Comparison of ENCODE assay signal across 14 cellular contexts in the genomic region with DNA sequence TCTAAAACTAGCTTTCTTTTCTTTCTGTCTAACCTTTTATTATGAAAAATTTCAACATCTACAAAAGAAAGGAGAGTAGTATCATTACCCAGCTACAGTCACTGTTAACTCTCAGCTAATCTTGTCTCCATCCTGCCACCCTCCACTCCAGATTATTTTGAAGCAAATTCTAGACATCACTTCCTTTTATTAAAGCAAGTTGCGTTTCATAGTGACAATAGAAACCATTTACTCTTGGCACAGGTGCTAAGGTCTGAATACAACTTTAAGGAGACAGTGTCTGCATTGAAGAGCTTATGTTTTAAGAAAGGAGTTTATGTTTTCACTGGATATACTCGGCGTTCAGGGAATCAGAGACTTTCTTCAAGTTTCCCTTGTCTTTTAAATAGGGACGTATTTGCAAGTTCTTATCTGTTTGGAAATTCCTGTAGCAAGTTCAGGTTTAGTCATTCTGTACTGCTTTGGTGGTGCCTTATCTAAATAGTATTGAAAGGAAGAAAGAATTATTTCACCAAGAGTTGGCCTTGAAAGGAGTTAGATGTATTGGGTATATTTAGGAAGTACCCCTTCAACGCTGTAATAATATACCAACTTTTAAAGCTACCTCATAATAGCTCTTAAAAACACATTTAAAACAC. TPM values are rescaled to one million over a fixed set of nuclear protein-coding genes. Genes with fewer than 3 reads are reported as not detected.
A peak's percentile ranks its signal among the peaks of the same experiment; 100 is the strongest.
DNase-seq lines count a peak whose midpoint lies in the region; ATAC-seq and TF ChIP-seq lines count a peak whose summit lies in the region.
"Had no signal": no experiment of that assay in that cellular context is flagged by ENCODE, and none has a peak within 500 bp of the region (broad histone marks: within the 10 kb centered on the region; RNA-seq: fewer than 3 reads in every experiment).

No MANE protein-coding gene starts in this region.

- H3K36me3 Mint-ChIP-seq in nephron progenitor cell (ENCODE audit: low read depth): peaks cover 20% of the 10 kb centered on the region
- H3K36me3 Mint-ChIP-seq: stimulated activated effector memory CD8-positive, alpha-beta T cell treated with anti-CD3 and anti-CD28 coated beads, Interleukin-12 subunit alpha, Interleukin-12 subunit beta, amount 100 ng/mL, for 72 hours had no signal

- no peak for DNase-seq in Panc1 (ENCODE audit: low read depth, low spot score)
- DNase-seq in epithelial cell of esophagus (ENCODE audit: low read depth): peak; percentile 32
- DNase-seq in nephron progenitor cell: no peak
- no peak for DNase-seq in cerebellar nuclear complex (lab: John Stamatoyannopoulos, UW)
- DNase-seq in AML-193 (lab: John Stamatoyannopoulos, UW): no peak
- DNase-seq in DMS79 treated with DMSO at 0.1 percent for 48 hours (lab: John Stamatoyannopoulos, UW): no peak
- DNase-seq in NCI-H2227 (lab: John Stamatoyannopoulos, UW; ENCODE audit: unreplicated experiment): no peak
- DNase-seq: activated CD4-positive, alpha-beta T cell treated with anti-CD3 and anti-CD28 coated beads for 36 hours; activated effector memory CD4-positive, alpha-beta T cell treated with Interleukin-2 at 50 U/mL for 16 hours; head of caudate nucleus; stimulated activated CD4-positive, alpha-beta T cell treated with anti-CD3 and anti-CD28 coated beads, Interleukin-15, amount 100 ng/mL, for 24 hours had no signal

- no peak for ATAC-seq in Panc1
- ATAC-seq: activated CD4-positive, alpha-beta T cell treated with anti-CD3 and anti-CD28 coated beads for 36 hours; stimulated activated effector memory CD8-positive, alpha-beta T cell treated with anti-CD3 and anti-CD28 coated beads, Interleukin-12 subunit alpha, Interleukin-12 subunit beta, amount 100 ng/mL, for 72 hours had no signal

- CTCF ChIA-PET in Panc1 (lab: Charles Lee): no interaction called here

- H3K9me3 Mint-ChIP-seq in nephron progenitor cell: peaks cover 7% of the 10 kb centered on the region
- H3K9me3 Mint-ChIP-seq: stimulated activated effector memory CD8-positive, alpha-beta T cell treated with anti-CD3 and anti-CD28 coated beads, Interleukin-12 subunit alpha, Interleukin-12 subunit beta, amount 100 ng/mL, for 72 hours had no signal

- peaks cover 56% of the 10 kb centered on the region for H3K4me1 ChIP-seq in ES-I3 (ENCODE audit: insufficient read depth, low read length)
- peaks cover 41% of the 10 kb centered on the region for H3K4me1 ChIP-seq in Panc1 (ENCODE audit: control insufficient read depth, insufficient read depth, low read length)

- H3K27ac ChIP-seq in Panc1 (ENCODE audit: low read length): peak overlapping the region; percentile 61; the same call in 1 of the 2 replicates

- POLR2A ChIA-PET in Panc1 (lab: Charles Lee): no interaction called here

- peaks cover 57% of the 10 kb centered on the region for H3K4me1 Mint-ChIP-seq in nephron progenitor cell
- H3K4me1 Mint-ChIP-seq: B cell; stimulated activated effector memory CD8-positive, alpha-beta T cell treated with anti-CD3 and anti-CD28 coated beads, Interleukin-12 subunit alpha, Interleukin-12 subunit beta, amount 100 ng/mL, for 72 hours had no signal

- no peak for TF ChIP-seq CTCF in Panc1 (IDR thresholded peaks at IDR 0.05)
- no peak for TF ChIP-seq CTCF in epithelial cell of esophagus (IDR thresholded peaks at IDR 0.05; ENCODE audit: insufficient read depth, low read depth, low read length, missing control alignments)
- TF ChIP-seq CTCF in nephron progenitor cell (IDR thresholded peaks at IDR 0.05): no peak

- no peaks in the 10 kb centered on the region for H3K27me3 ChIP-seq in Panc1 (ENCODE audit: control insufficient read depth, insufficient read depth, low read length)

- BruUV-seq in Panc1 (replicated peaks; lab: Mats Ljungman, UMichigan): no TSS peak

- H3K9me3 ChIP-seq in ES-I3 (ENCODE audit: control insufficient read depth, insufficient read depth, low read length): no peaks in the 10 kb centered on the region
- H3K9me3 ChIP-seq in Panc1 (ENCODE audit: control insufficient read depth, insufficient read depth, low read depth, low read length): no peaks in the 10 kb centered on the region

- intact Hi-C loops in Panc1 (cut with micrococcal nuclease; ENCODE audit: unreplicated experiment): no loop called here

- H3K36me3 ChIP-seq in ES-I3 (ENCODE audit: insufficient read depth, low read length) (no peaks in the 10 kb centered on the region), Panc1 (ENCODE audit: control insufficient read depth, insufficient read depth, low read length) (no peaks in the 10 kb centered on the region)

- H3K4me3 Mint-ChIP-seq in nephron progenitor cell: no peak overlapping the region
- H3K4me3 Mint-ChIP-seq: activated CD4-positive, alpha-beta T cell treated with anti-CD3 and anti-CD28 coated beads for 36 hours; B cell; stimulated activated effector memory CD8-positive, alpha-beta T cell treated with anti-CD3 and anti-CD28 coated beads, Interleukin-12 subunit alpha, Interleukin-12 subunit beta, amount 100 ng/mL, for 72 hours had no signal

- H3K27ac Mint-ChIP-seq in nephron progenitor cell: peak overlapping the region; percentile 85
- H3K27ac Mint-ChIP-seq: activated CD4-positive, alpha-beta T cell treated with anti-CD3 and anti-CD28 coated beads for 36 hours; B cell; stimulated activated effector memory CD8-positive, alpha-beta T cell treated with anti-CD3 and anti-CD28 coated beads, Interleukin-12 subunit alpha, Interleukin-12 subunit beta, amount 100 ng/mL, for 72 hours had no signal

- peak overlapping the region; percentile 24; the same call in 1 of the 2 replicates for H3K9ac ChIP-seq in ES-I3 (ENCODE audit: low read depth, low read length)

- H3K4me3 ChIP-seq in Panc1 (ENCODE audit: low read depth in 2 of 2, low read length in 2 of 2): no peak overlapping the region
- no peak overlapping the region for H3K4me3 ChIP-seq in epithelial cell of esophagus (ENCODE audit: low read length)

- no peaks in the 10 kb centered on the region for H3K27me3 Mint-ChIP-seq in nephron progenitor cell (ENCODE audit: low read depth, poor library complexity)

- in situ Hi-C loops in Panc1 (cut with HindIII; ENCODE audit: low pct_unique_long_range_greater_than_20kb, low sequenced_read_pairs): no loop called here

RNA-seq across cellular contexts. Expression of a gene that starts 42.7 kb away (rescaled TPM):
- 50.3 TPM for total RNA-seq in Panc1 (2021; ENCODE audit: unreplicated experiment)
- polyA plus RNA-seq in Panc1 (2012; ENCODE audit: insufficient read length): 37.6 TPM

RNA-seq across cellular contexts. Expression of a gene that starts 43.5 kb away (rescaled TPM):
- 24.8 TPM for total RNA-seq in Panc1 (2021; ENCODE audit: unreplicated experiment)
- 13.7 TPM for polyA plus RNA-seq in Panc1 (2012; ENCODE audit: insufficient read length)
